8 cellular contexts compared by ENCODE assay signal in the genomic region with DNA sequence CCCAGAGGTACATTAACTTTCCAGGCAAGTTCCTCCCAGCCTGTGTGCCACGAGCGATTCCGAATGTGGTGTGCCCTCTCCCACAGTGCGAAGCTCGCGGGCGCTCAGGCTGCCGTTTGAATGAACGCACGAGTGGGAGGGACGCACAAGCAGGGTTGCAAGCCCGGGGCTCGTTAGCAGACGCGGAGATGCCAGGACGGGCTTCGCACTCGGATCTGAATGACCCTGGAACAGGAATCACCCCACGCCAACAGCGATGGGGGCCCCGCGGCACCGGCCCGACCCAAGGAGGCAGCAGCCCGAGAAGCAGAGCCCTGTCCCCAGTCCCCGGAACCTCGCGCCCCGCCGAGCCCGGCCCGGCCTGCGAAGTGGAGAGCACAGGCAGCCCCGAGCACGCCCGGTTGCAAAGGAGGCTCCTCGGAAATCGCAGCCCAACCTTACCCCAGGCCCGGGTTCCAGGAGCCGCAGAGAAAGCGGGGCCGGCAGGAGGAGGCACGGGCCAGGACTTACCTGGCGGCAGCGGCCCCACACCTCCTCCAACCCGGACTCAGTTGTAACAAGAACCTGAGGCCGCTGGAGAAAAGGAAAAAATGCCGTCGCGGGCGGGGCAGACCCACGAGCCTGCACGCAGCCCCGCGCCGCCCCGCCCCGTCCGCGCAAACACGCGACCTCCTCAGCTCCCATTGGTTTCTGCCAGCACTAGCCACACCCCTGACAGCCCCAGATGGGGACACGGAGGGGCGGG. TPM values are rescaled to one million over a fixed set of nuclear protein-coding genes. Genes with fewer than 3 reads are reported as not detected.
DNase-seq lines count a peak whose midpoint lies in the region; FAIRE-seq and TF ChIP-seq lines count a peak whose summit lies in the region.

A gene with protein sequence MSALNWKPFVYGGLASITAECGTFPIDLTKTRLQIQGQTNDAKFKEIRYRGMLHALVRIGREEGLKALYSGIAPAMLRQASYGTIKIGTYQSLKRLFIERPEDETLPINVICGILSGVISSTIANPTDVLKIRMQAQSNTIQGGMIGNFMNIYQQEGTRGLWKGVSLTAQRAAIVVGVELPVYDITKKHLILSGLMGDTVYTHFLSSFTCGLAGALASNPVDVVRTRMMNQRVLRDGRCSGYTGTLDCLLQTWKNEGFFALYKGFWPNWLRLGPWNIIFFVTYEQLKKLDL (minus strand): TSS at position 584 of the 745 bp plus-strand sequence. CDS start 6,948 bp downstream, outside the sequence.

- peak within 1 kb of the TSS; percentile 82 for H3K4me2 ChIP-seq in neuronal stem cell (ENCODE audit: insufficient read depth, low read length, poor library complexity, severe bottlenecking)

- H2AK5ac ChIP-seq in neuronal stem cell (ENCODE audit: low read depth, low read length) = no peak within 1 kb of the TSS

- DNase-seq in H7 = peak; percentile 94
- DNase-seq in MG63 = peak; percentile 94
- DNase-seq in SK-MEL-5 (ENCODE audit: low read depth, low spot score) = peak; percentile 93
- peak; percentile 94 for DNase-seq in activated naive CD4-positive, alpha-beta T cell treated with Interleukin-2 at 50 U/mL for 16 hours
- peak; percentile 79 to 85 for DNase-seq in frontal cortex (ENCODE audit: low spot score in 2 of 2)
- peak; percentile 82 for DNase-seq in neuronal stem cell (ENCODE audit: low spot score)

- H4K8ac ChIP-seq in neuronal stem cell (ENCODE audit: low read depth, low read length) = no peak within 1 kb of the TSS

- no peak for TF ChIP-seq CTCF in subcutaneous adipose tissue (IDR thresholded peaks at IDR 0.05; ENCODE audit: low read depth)

- H3K27me3 ChIP-seq in H7 (ENCODE audit: control insufficient read depth, insufficient read depth, low read length) (peaks cover 10% of the 10 kb centered on the region), MG63 (no peaks in the 10 kb centered on the region), neuronal stem cell (ENCODE audit: control insufficient read depth in 3 of 3, insufficient read depth in 3 of 3, low read depth in 1 of 3, low read length in 3 of 3) (peaks cover 0 to 2% (median 2%) of the 10 kb centered on the region in 3 experiments)

- H3K36me3 ChIP-seq in ES-I3 (ENCODE audit: insufficient read depth, low read length) (no peaks in the 10 kb centered on the region), H7 (replicated peaks; ENCODE audit: control insufficient read depth, insufficient read depth, low read length) (no peaks in the 10 kb centered on the region), MG63 (no peaks in the 10 kb centered on the region), neuronal stem cell (replicated peaks in 1 of 2; ENCODE audit: control insufficient read depth in 2 of 2, insufficient read depth in 2 of 2, low read length in 2 of 2) (no peaks in the 10 kb centered on the region)

- no peak within 1 kb of the TSS for H2BK12ac ChIP-seq in neuronal stem cell (ENCODE audit: low read length)

- H3K4me1 ChIP-seq in ES-I3 (ENCODE audit: insufficient read depth, low read length) = peaks cover 6% of the 10 kb centered on the region; the same call in 1 of the 2 replicates
- no peaks in the 10 kb centered on the region for H3K4me1 ChIP-seq in neuronal stem cell (ENCODE audit: control insufficient read depth in 2 of 2, insufficient read depth in 1 of 2, low read depth in 1 of 2, low read length in 2 of 2)

- in situ Hi-C loops in SK-MEL-5 (cut with HindIII; ENCODE audit: low pct_unique_long_range_greater_than_20kb, low sequenced_read_pairs) = no loop called here

- no peaks in the 10 kb centered on the region for H3K9me3 ChIP-seq in ES-I3 (ENCODE audit: control insufficient read depth, insufficient read depth, low read length)
- no peaks in the 10 kb centered on the region for H3K9me3 ChIP-seq in MG63
- H3K9me3 ChIP-seq in neuronal stem cell (replicated peaks in 1 of 2; ENCODE audit: control insufficient read depth in 2 of 2, insufficient read depth in 1 of 2, low read depth in 1 of 2, low read length in 2 of 2) = no peaks in the 10 kb centered on the region

- no peak within 1 kb of the TSS for H4K91ac ChIP-seq in neuronal stem cell (ENCODE audit: low read depth, low read length, poor library complexity)

- peaks cover 1% of the 10 kb centered on the region for H3K79me1 ChIP-seq in neuronal stem cell (ENCODE audit: low read depth, low read length)

- H3K9ac ChIP-seq in ES-I3 (ENCODE audit: low read depth, low read length) (peak within 1 kb of the TSS; percentile 77), neuronal stem cell (ENCODE audit: low read depth, low read length, poor library complexity) (peak within 1 kb of the TSS; percentile 90)

- H3K14ac ChIP-seq in neuronal stem cell (ENCODE audit: low read length) = peak within 1 kb of the TSS; percentile 11

- peak within 1 kb of the TSS; percentile 97 for H3K18ac ChIP-seq in neuronal stem cell (ENCODE audit: low read length)

- no peak within 1 kb of the TSS for H2BK5ac ChIP-seq in neuronal stem cell (ENCODE audit: low read length)

- no peak within 1 kb of the TSS for H3K4ac ChIP-seq in neuronal stem cell (ENCODE audit: low read length)

- no peak within 1 kb of the TSS for H3K23ac ChIP-seq in neuronal stem cell (ENCODE audit: low read depth, low read length, poor library complexity)

- H2BK15ac ChIP-seq in neuronal stem cell (ENCODE audit: low read length) = peak within 1 kb of the TSS; percentile 70

- FAIRE-seq in frontal cortex (lab: Jason Lieb, UNC) = no peak

- H2AFZ ChIP-seq in neuronal stem cell (ENCODE audit: low read length) = peak within 1 kb of the TSS; percentile 96

- H2BK120ac ChIP-seq in neuronal stem cell (ENCODE audit: low read depth, low read length) = no peak within 1 kb of the TSS

- peak within 1 kb of the TSS; percentile 58 for H3K27ac ChIP-seq in neuronal stem cell (replicated peaks; ENCODE audit: low read length)

- no CpG with 5 or more reads among the region's 64 CpGs for WGBS in neuronal stem cell (ENCODE audit: extremely low coverage in 2 of 2, insufficient read length in 2 of 2, insufficient replicate concordance in 1 of 2), 2 donors

- peak within 1 kb of the TSS; percentile 79 for H3K4me3 ChIP-seq in H7 (ENCODE audit: insufficient read depth, low read depth, low read length)
- peak within 1 kb of the TSS; percentile 74 for H3K4me3 ChIP-seq in MG63
- peak within 1 kb of the TSS; percentile 61 to 85 for H3K4me3 ChIP-seq in neuronal stem cell (ENCODE audit: low read length in 2 of 2)

RNA-seq across cellular contexts. Expression of the gene that starts here (rescaled TPM):
- 1.0 and 2.2 TPM in 2 replicates for total RNA-seq in H7 (2014; rRNA removed; shearing (Covaris generic))
- total RNA-seq in MG63 (2014; rRNA removed; shearing (Covaris generic); ENCODE audit: low replicate concordance) = 4.2 and 14.0 TPM in 2 replicates
- 14.7 and 14.9 TPM in 2 replicates for total RNA-seq in SK-MEL-5 (2014; rRNA removed; shearing (Covaris generic))
- polyA plus RNA-seq in SK-MEL-5 (2015; cell fraction: cytosol; rRNA removed) = 19.1 and 20.6 TPM in 2 replicates
- polyA plus RNA-seq in SK-MEL-5 (2015; cell fraction: nucleus; rRNA removed) = 12.7 and 18.2 TPM in 2 replicates
- total RNA-seq in frontal cortex = 8.6 TPM
- polyA plus RNA-seq in neuronal stem cell (2013, experiment 1 of 2) = 8.0 TPM
- 9.0 TPM for polyA plus RNA-seq in neuronal stem cell (2013, experiment 2 of 2)
- 10 to 100 TPM; 13.1 to 29.2 (median 15.8) TPM for total RNA-seq in subcutaneous adipose tissue

Comparison
In these comparisons a context has a peak if more than half of its experiments do, and no peak if none do; other contexts are left out.
1. Peak in every context shown above with its lines: DNase-seq, H3K4me3 ChIP-seq and H3K27ac ChIP-seq.